In the genomic region with DNA sequence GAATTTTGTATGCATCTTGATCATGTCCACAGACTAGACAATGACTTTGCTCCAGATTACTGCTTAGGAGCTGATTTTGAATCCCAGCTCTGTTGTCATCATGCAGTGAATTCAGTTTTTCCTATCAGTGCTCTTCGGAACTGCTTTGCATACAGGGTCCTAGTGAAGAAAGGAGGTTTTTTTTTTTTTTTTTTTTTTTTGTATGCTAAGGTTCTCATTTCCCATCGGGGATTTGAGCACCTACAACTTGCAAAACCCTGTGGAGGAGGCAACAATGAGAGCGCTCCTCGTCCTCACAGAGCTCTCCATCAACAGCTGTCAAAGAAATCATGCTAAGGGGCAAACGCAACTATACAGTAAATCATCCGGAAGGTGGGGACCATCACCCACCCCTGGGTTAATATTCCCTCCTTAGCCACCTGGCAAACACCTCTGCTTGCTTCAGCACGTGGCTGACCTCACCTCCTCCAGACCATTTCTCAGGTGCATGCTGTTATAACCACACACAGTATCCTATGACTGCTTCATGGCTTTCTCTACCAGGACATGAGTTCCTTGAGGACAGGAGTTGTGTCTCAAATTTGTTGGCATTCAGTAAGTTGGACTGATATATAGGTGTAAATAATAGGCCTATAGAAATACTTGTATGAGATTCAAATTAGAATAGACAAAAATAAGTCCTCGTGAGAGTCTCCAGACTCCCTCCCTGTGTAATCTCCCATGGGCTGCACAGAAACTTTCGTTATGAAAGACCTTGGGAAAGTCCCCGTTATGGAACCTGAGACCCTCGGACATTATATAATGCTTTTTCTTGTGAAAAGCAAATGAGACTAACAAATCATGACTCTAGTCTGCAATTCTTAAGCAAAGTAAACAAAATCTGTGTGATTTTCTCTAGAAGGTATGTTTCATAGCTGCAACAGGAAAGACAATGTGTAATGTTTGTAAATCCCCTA, we compare ENCODE assay signal across 14 cellular contexts.
DNase-seq lines count a peak whose midpoint lies in the region; ATAC-seq and TF ChIP-seq lines count a peak whose summit lies in the region.
"Had no signal": no experiment of that assay in that cellular context is flagged by ENCODE, and none has a peak within 500 bp of the region (broad histone marks: within the 10 kb centered on the region; RNA-seq: fewer than 3 reads in every experiment).

No MANE protein-coding gene starts in this region.

- in situ Hi-C loops in GM13976 (cut with MboI; ENCODE audit: low sequenced_read_pairs, unreplicated experiment) = no loop called here

- no peak overlapping the region for H3K27ac ChIP-seq in OCI-LY3 (ENCODE audit: low read length)
- H3K27ac ChIP-seq: C4-2B, PC-9 had no signal

- no peak overlapping the region for H2AFZ ChIP-seq in OCI-LY3 (ENCODE audit: low read depth, low read length)
- H2AFZ ChIP-seq: PC-9 had no signal

- peak; percentile 36 for DNase-seq in GM13976 (ENCODE audit: low spot score)
- no peak for DNase-seq in NCI-H1105 treated with DMSO at 0.1 percent for 48 hours (lab: John Stamatoyannopoulos, UW)
- no peak for DNase-seq in left lobe of liver (ENCODE audit: low spot score)
- no peak for DNase-seq in MG63
- DNase-seq: AML-193, GOT3, IMR-90, Kasumi-1, NCI-H1092 treated with DMSO at 0.1 percent for 48 hours, PC-9 had no signal

- H4K20me1 ChIP-seq in OCI-LY3 (ENCODE audit: insufficient read depth, low read length) = no peaks in the 10 kb centered on the region

- no peaks in the 10 kb centered on the region for H3K36me3 ChIP-seq in OCI-LY3 (replicated peaks; ENCODE audit: low read depth, low read length)
- peaks cover 4% of the 10 kb centered on the region; the same call in 1 of the 2 replicates for H3K36me3 ChIP-seq in MG63

- H3K79me2 ChIP-seq in OCI-LY3 (ENCODE audit: low read length) = no peaks in the 10 kb centered on the region

- H3K4me1 ChIP-seq in OCI-LY3 (ENCODE audit: low read length) = peaks cover 15% of the 10 kb centered on the region

- H3K4me3 ChIP-seq in OCI-LY3 (ENCODE audit: low read length) = no peak overlapping the region
- no peak overlapping the region for H3K4me3 ChIP-seq in MG63
- H3K4me3 ChIP-seq: PC-9 had no signal

- ATAC-seq in HG02885 (IDR thresholded peaks at IDR 0.05; ENCODE audit: poor library complexity, unreplicated experiment) = peak; percentile 54
- ATAC-seq in left lobe of liver = no peak
- no peak for ATAC-seq in HG03442 (IDR thresholded peaks at IDR 0.05; ENCODE audit: unreplicated experiment)

- H3K27me3 ChIP-seq in OCI-LY3 (ENCODE audit: low read depth, low read length) (no peaks in the 10 kb centered on the region), MG63 (no peaks in the 10 kb centered on the region)

- H3K4me2 ChIP-seq in OCI-LY3 (ENCODE audit: low read length) = peak overlapping the region; percentile 29
- H3K4me2 ChIP-seq: PC-9 had no signal

- H3K9ac ChIP-seq in OCI-LY3 (ENCODE audit: low read length) = no peak overlapping the region

- no peaks in the 10 kb centered on the region for H3K9me3 ChIP-seq in OCI-LY3 (ENCODE audit: insufficient read depth, low read length)
- H3K9me3 ChIP-seq in MG63 = no peaks in the 10 kb centered on the region

- TF ChIP-seq CTCF in GM13976 (IDR thresholded peaks at IDR 0.05; ENCODE audit: borderline replicate concordance, control extremely low read depth, extremely low read depth, insufficient read depth, missing control alignments) (no peak), OCI-LY3 (IDR thresholded peaks at IDR 0.05; ENCODE audit: low read depth, low read length) (no peak)
